Comparison of ENCODE assay signal across 24 cellular contexts in genomic region chr21:42659416-42660117, GRCh38. TPM values are rescaled to one million over a fixed set of nuclear protein-coding genes. Genes with fewer than 3 reads are reported as not detected.
DNase-seq lines count a peak whose midpoint lies in the region; ATAC-seq and TF ChIP-seq lines count a peak whose summit lies in the region.
"Had no signal": no experiment of that assay in that cellular context is flagged by ENCODE, and none has a peak within 500 bp of the region (broad histone marks: within the 10 kb centered on the region; RNA-seq: fewer than 3 reads in every experiment).

No MANE protein-coding gene starts in this region.

- H3K36me3 ChIP-seq in left ventricle myocardium inferior (no peaks in the 10 kb centered on the region), OCI-LY3 (replicated peaks; ENCODE audit: low read depth, low read length) (no peaks in the 10 kb centered on the region), endodermal cell (ENCODE audit: control insufficient read depth, insufficient read depth, low read length) (peaks cover 36% of the 10 kb centered on the region), MM.1S (replicated peaks; ENCODE audit: insufficient read depth, low read length) (no peaks in the 10 kb centered on the region)
- H3K36me3 ChIP-seq: MG63 had no signal

- H4K20me1 ChIP-seq in OCI-LY3 (ENCODE audit: insufficient read depth, low read length) = no peaks in the 10 kb centered on the region
- H4K20me1 ChIP-seq in MM.1S (ENCODE audit: insufficient read depth, low read length) = no peaks in the 10 kb centered on the region

- WGBS in right cardiac atrium = 82% methylated on average over 21 of the region's 21 CpGs
- WGBS in endodermal cell (ENCODE audit: insufficient coverage in 1 of 2, insufficient read length in 1 of 2), 2 experiments = 90 to 93% methylated on average over 18 to 21 of the region's 21 CpGs

- peaks cover 5% of the 10 kb centered on the region for H3K4me1 ChIP-seq in right cardiac atrium (ENCODE audit: control insufficient read depth, insufficient read depth, low read length)
- peaks cover 28% of the 10 kb centered on the region for H3K4me1 ChIP-seq in left ventricle myocardium inferior
- peaks cover 24% of the 10 kb centered on the region for H3K4me1 ChIP-seq in OCI-LY3 (ENCODE audit: low read length)
- H3K4me1 ChIP-seq in endodermal cell (ENCODE audit: control insufficient read depth, insufficient read depth, low read length) = peaks cover 16% of the 10 kb centered on the region
- no peaks in the 10 kb centered on the region for H3K4me1 ChIP-seq in MM.1S (ENCODE audit: low read length)

- H3K27ac ChIP-seq in right cardiac atrium (ENCODE audit: low read length) = no peak overlapping the region
- H3K27ac ChIP-seq in left ventricle myocardium inferior (replicated peaks) = no peak overlapping the region
- no peak overlapping the region for H3K27ac ChIP-seq in OCI-LY3 (ENCODE audit: low read length)
- H3K27ac ChIP-seq in endodermal cell (ENCODE audit: low read depth, low read length) = peak overlapping the region; percentile 47
- no peak overlapping the region for H3K27ac ChIP-seq in MM.1S (ENCODE audit: low read length)
- H3K27ac ChIP-seq: epithelial cell of prostate had no signal

- H2AFZ ChIP-seq in OCI-LY3 (ENCODE audit: low read depth, low read length) = peak overlapping the region; percentile 81; the same call in 1 of the 2 replicates
- H2AFZ ChIP-seq in MM.1S (ENCODE audit: low read length) = no peak overlapping the region

- DNase-seq in right cardiac atrium (peak in 2 of 3 donors; percentile 25 to 50), left ventricle myocardium inferior (no peak), endodermal cell (no peak), activated gamma-delta T cell treated with Interleukin-2 at 50 U/mL for 16 hours (no peak), MM.1S (no peak)
- DNase-seq in activated CD8-positive, alpha-beta T cell treated with anti-CD3 and anti-CD28 coated beads for 36 hours = no peak
- DNase-seq: activated CD4-positive, alpha-beta T cell treated with anti-CD3 and anti-CD28 coated beads for 1 hour; activated CD8-positive, alpha-beta T cell treated with anti-CD3 and anti-CD28 coated beads, Interleukin-2, amount 10 ng/mL, durations not matched to agents 7 days and 5 days; activated effector memory CD4-positive, alpha-beta T cell treated with anti-CD3 and anti-CD28 coated beads, Interleukin-2, amount 50 U/mL, for 16 hours; activated T-cell treated with anti-CD3 and anti-CD28 coated beads for 4 hours; COR-L47; DMS79 treated with DMSO at 0.1 percent for 48 hours; MG63; NCI-H1436 treated with DMSO at 0.1 percent for 48 hours; NCI-H510A treated with DMSO at 0.1 percent for 48 hours had no signal

- H3K4me2 ChIP-seq in OCI-LY3 (ENCODE audit: low read length) (peak overlapping the region; percentile 56), MM.1S (ENCODE audit: low read depth, low read length) (no peak overlapping the region)

- POLR2A ChIA-PET in activated CD8-positive, alpha-beta T cell treated with anti-CD3 and anti-CD28 coated beads for 36 hours (lab: Charles Lee) = interaction anchor here (1.0 kb wide), 1 partner anchor 25 kb away, joined by 3 read pairs; no protein-coding TSS in a partner anchor

- H3K4me1 Mint-ChIP-seq in endodermal cell = peaks cover 27% of the 10 kb centered on the region
- peaks cover 19% of the 10 kb centered on the region for H3K4me1 Mint-ChIP-seq in activated CD8-positive, alpha-beta T cell treated with anti-CD3 and anti-CD28 coated beads for 36 hours (ENCODE audit: low read depth)

- no peaks in the 10 kb centered on the region for H3K9me3 ChIP-seq in right cardiac atrium (ENCODE audit: control insufficient read depth, low read length)
- no peaks in the 10 kb centered on the region for H3K9me3 ChIP-seq in left ventricle myocardium inferior (replicated peaks)
- H3K9me3 ChIP-seq in OCI-LY3 (ENCODE audit: insufficient read depth, low read length) = no peaks in the 10 kb centered on the region
- no peaks in the 10 kb centered on the region for H3K9me3 ChIP-seq in endodermal cell (ENCODE audit: control insufficient read depth, low read length)
- no peaks in the 10 kb centered on the region for H3K9me3 ChIP-seq in MM.1S (replicated peaks; ENCODE audit: insufficient read depth, low read length)
- H3K9me3 ChIP-seq: MG63 had no signal

- TF ChIP-seq CTCF in left ventricle myocardium inferior (IDR thresholded peaks at IDR 0.05; ENCODE audit: borderline replicate concordance) = no peak
- TF ChIP-seq CTCF in OCI-LY3 (IDR thresholded peaks at IDR 0.05; ENCODE audit: low read depth, low read length) = no peak
- TF ChIP-seq CTCF in endodermal cell (conservative IDR thresholded peaks at IDR 0.05) = no peak
- no peak for TF ChIP-seq CTCF in MM.1S (IDR thresholded peaks at IDR 0.05; ENCODE audit: low read length)
- no peak for TF ChIP-seq CTCF in activated CD8-positive, alpha-beta T cell treated with anti-CD3 and anti-CD28 coated beads for 36 hours (IDR thresholded peaks at IDR 0.05)

- H3K9me2 ChIP-seq in MM.1S (replicated peaks; ENCODE audit: insufficient read depth, low read length) = no peaks in the 10 kb centered on the region

- H3K27ac Mint-ChIP-seq in endodermal cell = no peak overlapping the region
- no peak overlapping the region for H3K27ac Mint-ChIP-seq in activated CD8-positive, alpha-beta T cell treated with anti-CD3 and anti-CD28 coated beads for 36 hours
- H3K27ac Mint-ChIP-seq: activated CD8-positive, alpha-beta T cell treated with anti-CD3 and anti-CD28 coated beads, Interleukin-2, amount 10 ng/mL, durations not matched to agents 7 days and 5 days; progenitor cell of endocrine pancreas; type B pancreatic cell had no signal

- H3K36me3 Mint-ChIP-seq in endodermal cell (ENCODE audit: low read depth) = peaks cover 27% of the 10 kb centered on the region
- H3K36me3 Mint-ChIP-seq in activated CD8-positive, alpha-beta T cell treated with anti-CD3 and anti-CD28 coated beads for 36 hours (ENCODE audit: low read depth) = no peaks in the 10 kb centered on the region

- no peaks in the 10 kb centered on the region for H3F3A ChIP-seq in MM.1S (ENCODE audit: insufficient read depth, low read length)

- CTCF ChIA-PET in activated CD8-positive, alpha-beta T cell treated with anti-CD3 and anti-CD28 coated beads for 36 hours (lab: Charles Lee) = no interaction called here

- H3K4me3 Mint-ChIP-seq in endodermal cell = no peak overlapping the region
- no peak overlapping the region for H3K4me3 Mint-ChIP-seq in activated CD8-positive, alpha-beta T cell treated with anti-CD3 and anti-CD28 coated beads for 36 hours
- H3K4me3 Mint-ChIP-seq: activated CD8-positive, alpha-beta T cell treated with anti-CD3 and anti-CD28 coated beads, Interleukin-2, amount 10 ng/mL, durations not matched to agents 7 days and 5 days; type B pancreatic cell had no signal

- H3K27me3 Mint-ChIP-seq in endodermal cell (ENCODE audit: insufficient read depth) = no peaks in the 10 kb centered on the region
- H3K27me3 Mint-ChIP-seq in activated CD8-positive, alpha-beta T cell treated with anti-CD3 and anti-CD28 coated beads for 36 hours = no peaks in the 10 kb centered on the region
- H3K27me3 Mint-ChIP-seq: progenitor cell of endocrine pancreas had no signal

- H3K27me3 ChIP-seq in right cardiac atrium (ENCODE audit: control insufficient read depth, insufficient read depth) (no peaks in the 10 kb centered on the region), left ventricle myocardium inferior (ENCODE audit: low read depth) (peaks cover 56% of the 10 kb centered on the region), OCI-LY3 (ENCODE audit: low read depth, low read length) (peaks cover 36% of the 10 kb centered on the region), endodermal cell (ENCODE audit: control insufficient read depth, insufficient read depth, low read length, poor library complexity, severe bottlenecking) (no peaks in the 10 kb centered on the region), MM.1S (replicated peaks; ENCODE audit: insufficient read depth, low read length) (peaks cover 99% of the 10 kb centered on the region)

- H3K9me3 Mint-ChIP-seq in endodermal cell = no peaks in the 10 kb centered on the region
- no peaks in the 10 kb centered on the region for H3K9me3 Mint-ChIP-seq in activated CD8-positive, alpha-beta T cell treated with anti-CD3 and anti-CD28 coated beads for 36 hours
- H3K9me3 Mint-ChIP-seq: type B pancreatic cell had no signal

- intact Hi-C loops in right cardiac atrium (cut with DNase I) (loop anchor here in 1 of 4 donors (10.0 kb wide), 2 partner anchors 85 to 155 kb away; no protein-coding TSS in a partner anchor), left ventricle myocardium inferior (cut with micrococcal nuclease) (no loop called here)
- intact Hi-C loops in activated CD8-positive, alpha-beta T cell treated with anti-CD3 and anti-CD28 coated beads for 36 hours (cut with micrococcal nuclease) = no loop called here

- H3K79me2 ChIP-seq in OCI-LY3 (ENCODE audit: low read length) (no peaks in the 10 kb centered on the region), MM.1S (ENCODE audit: low read length) (no peaks in the 10 kb centered on the region)

- H3K4me3 ChIP-seq in right cardiac atrium (ENCODE audit: low read length) (no peak overlapping the region), left ventricle myocardium inferior (no peak overlapping the region), OCI-LY3 (ENCODE audit: low read length) (peak overlapping the region; percentile 62), endodermal cell (ENCODE audit: low read length) (no peak overlapping the region), MM.1S (ENCODE audit: low read length) (no peak overlapping the region)
- H3K4me3 ChIP-seq: MG63 had no signal

- no peak overlapping the region for H3K9ac ChIP-seq in OCI-LY3 (ENCODE audit: low read length)
- H3K9ac ChIP-seq in endodermal cell (ENCODE audit: extremely low read depth, low read length, poor library complexity, severe bottlenecking) = no peak overlapping the region
- H3K9ac ChIP-seq in MM.1S (ENCODE audit: low read length) = no peak overlapping the region

- ATAC-seq in right cardiac atrium (no peak), HG03521 (IDR thresholded peaks at IDR 0.05; ENCODE audit: unreplicated experiment) (no peak)
- ATAC-seq in activated CD8-positive, alpha-beta T cell treated with anti-CD3 and anti-CD28 coated beads for 36 hours = no peak
- ATAC-seq: activated CD8-positive, alpha-beta T cell treated with anti-CD3 and anti-CD28 coated beads, Interleukin-2, amount 10 ng/mL, durations not matched to agents 7 days and 5 days; HCT116; SK-N-SH treated with all-trans-retinoic acid at 6 μM for 48 hours had no signal

RNA-seq across cellular contexts. Expression of gene PDE9A, which starts 6.1 kb away (rescaled TPM):
- total RNA-seq in right cardiac atrium (1 to 10 TPM; 1.5 to 2.8 (median 2.3) TPM), left ventricle myocardium inferior (3.2 TPM), endodermal cell (10 to 100 TPM; 45.9 to 62.4 TPM)
- 4.1 TPM for polyA plus RNA-seq in right cardiac atrium
- polyA plus RNA-seq in endodermal cell (2013, experiment 1 of 2) = 36.5 TPM
- 34.3 TPM for polyA plus RNA-seq in endodermal cell (2013, experiment 2 of 2)
- total RNA-seq in activated CD8-positive, alpha-beta T cell treated with anti-CD3 and anti-CD28 coated beads for 36 hours = 10 to 100 TPM; 11.1 to 11.5 TPM
- total RNA-seq: A172, RPMI7951 had no signal

Comparison
In these comparisons a context has a peak if more than half of its experiments do, and no peak if none do; other contexts are left out.
1. DNase-seq: peak in right cardiac atrium (2 of 3); none in left ventricle myocardium inferior (single experiment), endodermal cell (single experiment), activated gamma-delta T cell treated with Interleukin-2 at 50 U/mL for 16 hours (single experiment), MM.1S (single experiment) and activated CD8-positive, alpha-beta T cell treated with anti-CD3 and anti-CD28 coated beads for 36 hours (single experiment).